40 cellular contexts compared by ENCODE assay signal in the genomic region with DNA sequence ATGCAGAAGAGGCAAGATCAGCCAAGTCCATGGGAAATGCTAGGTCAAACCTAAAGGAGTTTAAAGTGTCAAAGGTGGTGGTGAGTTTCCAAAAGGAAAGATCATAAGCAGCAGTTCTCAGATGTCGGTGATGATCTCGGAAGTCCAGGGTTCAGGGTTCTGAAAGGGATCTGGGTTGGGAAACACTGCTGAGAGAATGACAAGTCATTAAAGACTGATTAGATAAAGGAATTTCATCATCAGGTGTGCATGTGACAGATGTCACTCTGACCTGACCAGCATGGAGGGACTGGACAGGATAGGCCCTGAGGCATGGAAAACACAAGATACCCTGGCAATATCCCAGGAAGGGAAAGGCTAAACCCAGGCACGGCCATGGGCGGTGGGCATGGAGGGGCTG.
"Had no signal": no experiment of that assay in that cellular context is flagged by ENCODE, and none has a peak within 500 bp of the region (broad histone marks: within the 10 kb centered on the region; RNA-seq: fewer than 3 reads in every experiment).

No MANE protein-coding gene starts in this region.

- H3K27me3 Mint-ChIP-seq: activated naive CD8-positive, alpha-beta T cell treated with anti-CD3 and anti-CD28 coated beads for 36 hours; activated T-helper 17 cell treated with anti-CD3 and anti-CD28 coated beads, Interleukin-2, amount 50 U/mL, for 72 hours; central memory CD8-positive, alpha-beta T cell had no signal

- H3K9me3 ChIP-seq: Peyer's patch had no signal

- H3K27ac Mint-ChIP-seq: activated CD4-positive, alpha-beta memory T cell treated with anti-CD3 and anti-CD28 coated beads, Interleukin-2, amount 10 ng/mL, durations not matched to agents 7 days and 5 days; activated CD8-positive, alpha-beta memory T cell treated with anti-CD3 and anti-CD28 coated beads, Interleukin-2, amount 10 ng/mL, durations not matched to agents 7 days and 5 days; activated naive CD8-positive, alpha-beta T cell treated with anti-CD3 and anti-CD28 coated beads for 36 hours; activated T-helper 17 cell treated with anti-CD3 and anti-CD28 coated beads, Interleukin-2, amount 50 U/mL, for 72 hours had no signal

- H3K9ac ChIP-seq: KMS-11 had no signal

- DNase-seq: activated CD4-positive, alpha-beta memory T cell treated with anti-CD3 and anti-CD28 coated beads, Interleukin-2, amount 10 ng/mL, durations not matched to agents 7 days and 5 days; activated CD4-positive, alpha-beta T cell treated with anti-CD3 and anti-CD28 coated beads for 1 hour; activated CD4-positive, alpha-beta T cell treated with anti-CD3 and anti-CD28 coated beads for 48 hours; activated CD4-positive, CD25-positive, alpha-beta regulatory T cell; activated CD8-positive, alpha-beta memory T cell treated with anti-CD3 and anti-CD28 coated beads for 24 hours; activated CD8-positive, alpha-beta memory T cell treated with anti-CD3 and anti-CD28 coated beads, Interleukin-2, amount 10 ng/mL, durations not matched to agents 7 days and 5 days; activated CD8-positive, alpha-beta memory T cell treated with anti-CD3 and anti-CD28 coated beads, Interleukin-2, amount 50 U/mL, for 48 hours; activated effector memory CD4-positive, alpha-beta T cell treated with anti-CD3 and anti-CD28 coated beads, Interleukin-2, amount 50 U/mL, for 16 hours; activated naive CD4-positive, alpha-beta T cell; activated naive CD4-positive, alpha-beta T cell treated with anti-CD3 and anti-CD28 coated beads, Interleukin-2, amount 50 U/mL, for 16 hours; activated naive CD8-positive, alpha-beta T cell treated with anti-CD3 and anti-CD28 coated beads for 36 hours; activated T-cell treated with anti-CD3 and anti-CD28 coated beads, Interleukin-2, amount 50 U/mL, for 48 hours; amniotic stem cell; aorta; brain microvascular endothelial cell; MM.1S; MV-4-11; NCI-H1092; NCI-H1436 treated with DMSO at 0.1 percent for 48 hours; NCI-H1694 treated with DMSO at 0.1 percent for 48 hours; NCI-H2029; NCI-H345; NCI-H524 treated with DMSO at 0.1 percent for 48 hours; NCI-H748 treated with DMSO at 0.1 percent for 48 hours; NK-92 treated with Interleukin-12 subunit alpha and Interleukin-12 subunit beta, amount 100 ng/mL, for 24 hours; PC-3; Peyer's patch; SIG-M5; SW 1271; T-helper 1 cell; T-helper 2 cell; T-helper 9 cell had no signal

- H3K27ac ChIP-seq: brain microvascular endothelial cell, cardiac muscle cell, KMS-11, Peyer's patch, RWPE1, VCaP had no signal

- H3K4me1 ChIP-seq: Peyer's patch had no signal

- ATAC-seq: activated CD8-positive, alpha-beta memory T cell treated with anti-CD3 and anti-CD28 coated beads, Interleukin-2, amount 10 ng/mL, durations not matched to agents 7 days and 5 days; activated T-helper 17 cell treated with anti-CD3 and anti-CD28 coated beads, Interleukin-2, amount 50 U/mL, for 72 hours; PC-3; Right ventricle myocardium inferior; SK-N-SH treated with all-trans-retinoic acid at 6 μM for 48 hours had no signal

- H3K4me3 ChIP-seq: cardiac muscle cell, Peyer's patch had no signal

- H3K36me3 Mint-ChIP-seq: activated naive CD8-positive, alpha-beta T cell treated with anti-CD3 and anti-CD28 coated beads for 36 hours had no signal

- H3K4me3 Mint-ChIP-seq: activated CD4-positive, alpha-beta memory T cell treated with anti-CD3 and anti-CD28 coated beads, Interleukin-2, amount 10 ng/mL, durations not matched to agents 7 days and 5 days; activated CD8-positive, alpha-beta memory T cell treated with anti-CD3 and anti-CD28 coated beads, Interleukin-2, amount 10 ng/mL, durations not matched to agents 7 days and 5 days; activated naive CD8-positive, alpha-beta T cell treated with anti-CD3 and anti-CD28 coated beads for 36 hours; activated T-helper 17 cell treated with anti-CD3 and anti-CD28 coated beads, Interleukin-2, amount 50 U/mL, for 72 hours; central memory CD8-positive, alpha-beta T cell had no signal

- H3K36me3 ChIP-seq: brain microvascular endothelial cell, cardiac muscle cell, Peyer's patch had no signal

- H3K27me3 ChIP-seq: brain microvascular endothelial cell, cardiac muscle cell, Peyer's patch had no signal

- H3K4me1 Mint-ChIP-seq: activated naive CD8-positive, alpha-beta T cell treated with anti-CD3 and anti-CD28 coated beads for 36 hours; activated T-helper 17 cell treated with anti-CD3 and anti-CD28 coated beads, Interleukin-2, amount 50 U/mL, for 72 hours; central memory CD8-positive, alpha-beta T cell had no signal
